2 cellular contexts compared by ENCODE assay signal in genomic region chr10:31908157-31908556, GRCh38.
TF ChIP-seq lines count a peak whose summit lies in the region.

No MANE protein-coding gene starts in this region.

TF ChIP-seq in GM12878, 131 proteins besides CTCF, POLR2A, EP300 and RAD21:
- TF ChIP-seq CREM (IDR thresholded peaks at IDR 0.05; ENCODE audit: low read depth) (no peak), ETV6 (conservative IDR thresholded peaks at IDR 0.05 in 1 of 2, IDR thresholded peaks at IDR 0.05 in 1 of 2; ENCODE audit: borderline replicate concordance in 1 of 2, low read depth in 1 of 2) (no peak), RELB (IDR thresholded peaks at IDR 0.05; ENCODE audit: low read depth) (no peak), YY1 (IDR thresholded peaks at IDR 0.05; ENCODE audit: low read depth, low read length) (no peak), RB1 (IDR thresholded peaks at IDR 0.05; ENCODE audit: borderline replicate concordance) (no peak), ATF3 (IDR thresholded peaks at IDR 0.05; ENCODE audit: borderline replicate concordance, extremely low read depth, low read depth, low read length) (no peak), TCF7 (IDR thresholded peaks at IDR 0.05; ENCODE audit: borderline replicate concordance) (no peak), BHLHE40 (IDR thresholded peaks at IDR 0.05; ENCODE audit: borderline replicate concordance in 1 of 2, low read depth in 2 of 2, low read length in 1 of 2) (no peak), HDAC2 (IDR thresholded peaks at IDR 0.05) (no peak), BCL11A (IDR thresholded peaks at IDR 0.05; ENCODE audit: low read depth, low read length) (no peak), SMAD1 (IDR thresholded peaks at IDR 0.05; ENCODE audit: low read depth, partially characterized antibody) (no peak), SKIL (IDR thresholded peaks at IDR 0.05; ENCODE audit: low read depth, poor library complexity, severe bottlenecking) (no peak), NBN (IDR thresholded peaks at IDR 0.05) (no peak), RELA (IDR thresholded peaks at IDR 0.05; ENCODE audit: borderline replicate concordance, partially characterized antibody) (no peak), ZNF217 (IDR thresholded peaks at IDR 0.05) (no peak), ZBTB11 (CRISPR knock-in tag; IDR thresholded peaks at IDR 0.05) (no peak), RCOR1 (conservative IDR thresholded peaks at IDR 0.05; ENCODE audit: low read depth, low read length) (no peak), PML (IDR thresholded peaks at IDR 0.05; ENCODE audit: low read length) (no peak), KDM1A (IDR thresholded peaks at IDR 0.05; ENCODE audit: borderline replicate concordance) (no peak)

TF ChIP-seq in HepG2, 621 proteins besides CTCF, POLR2A, EP300 and RAD21:
- TF ChIP-seq SNAPC4 (CRISPR knock-in tag; IDR thresholded peaks at IDR 0.05) = no peak
- no peak for TF ChIP-seq KIAA2018 (CRISPR knock-in tag; IDR thresholded peaks at IDR 0.05; ENCODE audit: borderline replicate concordance)
- TF ChIP-seq AHR (CRISPR knock-in tag; IDR thresholded peaks at IDR 0.05) = no peak
- no peak for TF ChIP-seq BHLHE40 (IDR thresholded peaks at IDR 0.05; ENCODE audit: low read length)
- TF ChIP-seq ZNF746 (CRISPR knock-in tag; IDR thresholded peaks at IDR 0.05) = no peak
- TF ChIP-seq RBM22 (optimal IDR thresholded peaks at IDR 0.05; ENCODE audit: low read length) = peak; percentile 72
- no peak for TF ChIP-seq RARA (CRISPR knock-in tag; IDR thresholded peaks at IDR 0.05)
- TF ChIP-seq RBAK (CRISPR knock-in tag; IDR thresholded peaks at IDR 0.05) = no peak
- 0 out of 2 replicates have a peak, but pooled peaks have one; percentile 7 for TF ChIP-seq MAFF (IDR thresholded peaks at IDR 0.05; ENCODE audit: low read depth, low read length)
- no peak for TF ChIP-seq PHF21A (CRISPR knock-in tag; IDR thresholded peaks at IDR 0.05)
- TF ChIP-seq ZNF230 (CRISPR knock-in tag; IDR thresholded peaks at IDR 0.05) = no peak
